Comparison of ENCODE assay signal across 20 cellular contexts in genomic region chr5:119524461-119524860, GRCh38.
DNase-seq lines count a peak whose midpoint lies in the region; ATAC-seq and TF ChIP-seq lines count a peak whose summit lies in the region.
"Had no signal": no experiment of that assay in that cellular context is flagged by ENCODE, and none has a peak within 500 bp of the region (broad histone marks: within the 10 kb centered on the region; RNA-seq: fewer than 3 reads in every experiment).

No MANE protein-coding gene starts in this region.

- TF ChIP-seq CTCF in IMR-90 (conservative IDR thresholded peaks at IDR 0.05; ENCODE audit: low read depth, low read length) (no peak), fibroblast of pulmonary artery (IDR thresholded peaks at IDR 0.05; ENCODE audit: low read length, missing control alignments) (no peak), testis (IDR thresholded peaks at IDR 0.05) (no peak)

- H3K4me2 ChIP-seq in IMR-90 (ENCODE audit: low read depth, low read length): no peak overlapping the region; the same call in none of the 2 replicates
- H3K4me2 ChIP-seq: KMS-11 had no signal

- CTCF ChIA-PET in IMR-90 (lab: Yijun Ruan, JAX): interaction anchor here (0.5 to 0.9 kb wide), 2 partner anchors 46 to 624 kb away, joined by 3 read pairs; no protein-coding TSS in a partner anchor

- H3K14ac ChIP-seq in IMR-90 (replicated peaks; ENCODE audit: low read depth, low read length): no peak overlapping the region

- dilution Hi-C loops in IMR-90 (cut with HindIII; ENCODE audit: low sequenced_read_pairs, unreplicated experiment): no loop called here

- POLR2A ChIA-PET in IMR-90 (lab: Charles Lee; ENCODE audit: unreplicated experiment): no interaction called here

- H3K36me3 ChIP-seq in IMR-90 (ENCODE audit: control insufficient read depth, insufficient read depth, low read length) (no peaks in the 10 kb centered on the region), testis (ENCODE audit: low read depth, missing control alignments) (no peaks in the 10 kb centered on the region)

- H2BK5ac ChIP-seq in IMR-90 (ENCODE audit: low read depth, low read length, poor library complexity, severe bottlenecking): no peak overlapping the region

- DNase-seq in IMR-90: peak; percentile 1
- DNase-seq in fibroblast of pulmonary artery (ENCODE audit: low read depth): peak; percentile 25
- DNase-seq in left lobe of liver (ENCODE audit: low spot score): no peak
- peak; percentile 3 for DNase-seq in retina
- no peak for DNase-seq in HUDEP-2 (lab: John Stamatoyannopoulos, UW; ENCODE audit: unreplicated experiment in 76 of 76)
- no peak for DNase-seq in DMS79 (lab: John Stamatoyannopoulos, UW)
- DNase-seq in sciatic nerve (ENCODE audit: low spot score): no peak
- no peak for DNase-seq in testis
- DNase-seq: BE2C; CD4-positive, alpha-beta T cell; GDM1; NCI-H1417 treated with DMSO at 0.1 percent for 48 hours; NCI-H187 treated with DMSO at 0.1 percent for 48 hours; NCI-H2227 treated with DMSO at 0.1 percent for 48 hours; NCI-H510A treated with DMSO at 0.1 percent for 48 hours; NCI-H774; OCI-M1; SHP77 had no signal

- H3K9me1 ChIP-seq in IMR-90 (ENCODE audit: insufficient read depth, low read length): no peaks in the 10 kb centered on the region

- no peak overlapping the region for H3K18ac ChIP-seq in IMR-90 (ENCODE audit: low read depth, low read length)

- no peak overlapping the region for H4K5ac ChIP-seq in IMR-90 (ENCODE audit: low read depth, low read length)

- TF ChIP-seq POLR2A in IMR-90 (IDR thresholded peaks at IDR 0.05; ENCODE audit: low read depth, low read length): no peak
- TF ChIP-seq POLR2A in testis (IDR thresholded peaks at IDR 0.05): no peak

- no peaks in the 10 kb centered on the region for H4K20me1 ChIP-seq in IMR-90 (ENCODE audit: insufficient read depth, low read length)

- intact Hi-C loops in IMR-90 (cut with micrococcal nuclease): no loop called here
- intact Hi-C loops in sciatic nerve (cut with DNase I): no loop called here
- intact Hi-C loops in testis (cut with DNase I; ENCODE audit: low total_unique reads): no loop called here

- no peak overlapping the region for H2AK9ac ChIP-seq in IMR-90 (replicated peaks; ENCODE audit: low read depth, low read length, poor library complexity)

- H3K27me3 ChIP-seq in IMR-90 (ENCODE audit: control insufficient read depth, insufficient read depth, low read length): no peaks in the 10 kb centered on the region
- no peaks in the 10 kb centered on the region for H3K27me3 ChIP-seq in testis
- H3K27me3 ChIP-seq: BE2C had no signal

- BruUV-seq in IMR-90 (replicated peaks; lab: Mats Ljungman, UMichigan): no TSS peak

- H3K4me1 ChIP-seq in IMR-90 (ENCODE audit: control insufficient read depth, insufficient read depth, low read length): peaks cover 2% of the 10 kb centered on the region; the same call in 1 of the 2 replicates
- no peaks in the 10 kb centered on the region for H3K4me1 ChIP-seq in testis
- H3K4me1 ChIP-seq: BE2C had no signal

- no peak overlapping the region for H2BK20ac ChIP-seq in IMR-90 (ENCODE audit: low read depth, low read length)

- H4K91ac ChIP-seq in IMR-90 (ENCODE audit: insufficient read depth, low read depth, low read length): no peak overlapping the region

- in situ Hi-C loops in IMR-90 (cut with MboI; ENCODE audit: low sequenced_read_pairs): no loop called here

- no peak for TF ChIP-seq RAD21 in IMR-90 (IDR thresholded peaks at IDR 0.05; ENCODE audit: low read length)

- H2BK15ac ChIP-seq in IMR-90 (ENCODE audit: low read depth, low read length): no peak overlapping the region

- no peak overlapping the region for H4K8ac ChIP-seq in IMR-90 (ENCODE audit: low read depth in 2 of 2, low read length in 2 of 2)

- no peak overlapping the region for H3K4ac ChIP-seq in IMR-90 (ENCODE audit: low read depth, low read length)

- WGBS in IMR-90 (ENCODE audit: extremely low coverage in 2 of 2, insufficient read length in 1 of 2), 2 experiments: no CpG with 5 or more reads among the region's 4 CpGs
- 72 to 89% methylated on average over 4 of the region's 4 CpGs for WGBS in testis, 2 donors

- no peak overlapping the region for H2BK120ac ChIP-seq in IMR-90 (ENCODE audit: low read depth, low read length)

- ATAC-seq in IMR-90 (ENCODE audit: low read depth): peak; percentile 42; the same call in 1 of the 2 replicates
- ATAC-seq in left lobe of liver: peak; percentile 65
- ATAC-seq in sciatic nerve: no peak

- H3K23ac ChIP-seq in IMR-90 (ENCODE audit: low read depth, low read length): no peak overlapping the region

- no peak overlapping the region for H3K27ac ChIP-seq in IMR-90 (ENCODE audit: insufficient read depth, low read length)
- H3K27ac ChIP-seq in testis: no peak overlapping the region
- H3K27ac ChIP-seq: KMS-11 had no signal

- no peak overlapping the region for H3K4me3 ChIP-seq in IMR-90 (ENCODE audit: insufficient read depth, low read depth, low read length)
- H3K4me3 ChIP-seq in fibroblast of pulmonary artery (replicated peaks; ENCODE audit: low read depth, low read length): no peak overlapping the region
- no peak overlapping the region for H3K4me3 ChIP-seq in testis

- H3K9me3 ChIP-seq in IMR-90 (ENCODE audit: control insufficient read depth, insufficient read depth, low read length) (no peaks in the 10 kb centered on the region), testis (no peaks in the 10 kb centered on the region)
- H3K9me3 ChIP-seq: BE2C, Caco-2 had no signal

- H3K79me1 ChIP-seq in IMR-90 (ENCODE audit: low read depth in 1 of 2, low read length in 2 of 2): no peaks in the 10 kb centered on the region

- no peak overlapping the region for H2AFZ ChIP-seq in IMR-90 (replicated peaks; ENCODE audit: low read length, poor library complexity)

- H2AK5ac ChIP-seq in IMR-90 (ENCODE audit: low read depth, low read length): no peak overlapping the region

- no peak overlapping the region for H3K56ac ChIP-seq in IMR-90 (ENCODE audit: extremely low read depth, insufficient read depth, low read length)

- H3K9ac ChIP-seq in IMR-90 (ENCODE audit: low read depth, low read length): no peak overlapping the region
- H3K9ac ChIP-seq: KMS-11 had no signal

TF ChIP-seq in IMR-90, 13 proteins besides CTCF, POLR2A, EP300 and RAD21:
- no peak for TF ChIP-seq MAZ (IDR thresholded peaks at IDR 0.05; ENCODE audit: borderline replicate concordance, low read depth, low read length)

Comparison
In these comparisons a context has a peak if more than half of its experiments do, and no peak if none do; other contexts are left out.
1. DNase-seq: peak in IMR-90 (single experiment), fibroblast of pulmonary artery (single experiment) and retina (single experiment); none in left lobe of liver (single experiment), HUDEP-2 (0 of 76), DMS79 (single experiment), sciatic nerve (single experiment) and testis (single experiment).